8 cellular contexts compared by ENCODE assay signal in genomic region chr10:103053659-103054581, GRCh38.
DNase-seq lines count a peak whose midpoint lies in the region; ATAC-seq and TF ChIP-seq lines count a peak whose summit lies in the region.

No MANE protein-coding gene starts in this region.

- H3K9ac ChIP-seq in NT2/D1 (ENCODE audit: insufficient read length, low read depth): no peak overlapping the region

- ATAC-seq in GM18502 (IDR thresholded peaks at IDR 0.05; ENCODE audit: poor library complexity, unreplicated experiment): peak; percentile 73
- peak; percentile 94 for ATAC-seq in HG02678 (IDR thresholded peaks at IDR 0.05; ENCODE audit: unreplicated experiment)
- no peak for ATAC-seq in thoracic aorta (ENCODE audit: insufficient number of reproducible peaks, low FRiP score, low read depth)
- ATAC-seq in HG03039 (IDR thresholded peaks at IDR 0.05; ENCODE audit: unreplicated experiment): no peak

- H3K36me3 ChIP-seq in NT2/D1 (ENCODE audit: insufficient read depth, insufficient read length, low read length) (no peaks in the 10 kb centered on the region), thoracic aorta (no peaks in the 10 kb centered on the region)

- peak; percentile 25 for DNase-seq in NT2/D1 (ENCODE audit: low read depth, low spot score)
- DNase-seq in activated gamma-delta T cell (lab: John Stamatoyannopoulos, UW): peak; percentile 28
- peak; percentile 89 for DNase-seq in fibroblast of villous mesenchyme (ENCODE audit: low read depth)
- peak; percentile 41 for DNase-seq in non-pigmented ciliary epithelial cell (ENCODE audit: low read depth)
- no peak for DNase-seq in thoracic aorta (ENCODE audit: low spot score)

- no peaks in the 10 kb centered on the region for H3K27me3 ChIP-seq in NT2/D1 (ENCODE audit: insufficient read depth, insufficient read length)
- H3K27me3 ChIP-seq in thoracic aorta (replicated peaks; ENCODE audit: insufficient read depth): no peaks in the 10 kb centered on the region

- TF ChIP-seq CTCF in fibroblast of villous mesenchyme (IDR thresholded peaks at IDR 0.05; ENCODE audit: insufficient read depth, low read depth, low read length) (peak; percentile 60), thoracic aorta (IDR thresholded peaks at IDR 0.05) (peak; percentile 55)

- no peak overlapping the region for H3K4me3 ChIP-seq in NT2/D1 (ENCODE audit: insufficient read length, low read depth)
- peak overlapping the region; percentile 56 for H3K4me3 ChIP-seq in fibroblast of villous mesenchyme (ENCODE audit: low read depth, low read length)
- H3K4me3 ChIP-seq in thoracic aorta: peak overlapping the region; percentile 67

- peak overlapping the region; percentile 50 to 56 for H3K27ac ChIP-seq in thoracic aorta

- H3K9me3 ChIP-seq in NT2/D1 (ENCODE audit: insufficient read depth, low read length) (no peaks in the 10 kb centered on the region), thoracic aorta (no peaks in the 10 kb centered on the region)

- H3K4me1 ChIP-seq in NT2/D1 (ENCODE audit: insufficient read depth, insufficient read length) (peaks cover 2% of the 10 kb centered on the region), thoracic aorta (ENCODE audit: control insufficient read depth in 1 of 2, low read depth in 2 of 2) (peaks cover 13 to 38% of the 10 kb centered on the region in 2 donors)

Comparison
In these comparisons a context has a peak if more than half of its experiments do, and no peak if none do; other contexts are left out.
1. ATAC-seq: peak in GM18502 (single experiment) and HG02678 (single experiment); none in thoracic aorta (single experiment) and HG03039 (single experiment).